In genomic region chr11:119095066-119095880, GRCh38 we compare ENCODE assay signal across 1 cellular context.
TF ChIP-seq lines count a peak whose summit lies in the region.

No MANE protein-coding gene starts in this region.

TF ChIP-seq in H1, 55 proteins besides CTCF, POLR2A, EP300 and RAD21:
- TF ChIP-seq TAF1 (IDR thresholded peaks at IDR 0.05; ENCODE audit: low read depth, low read length) (peak; percentile 100), POLR2AphosphoS5 (IDR thresholded peaks at IDR 0.05; ENCODE audit: low read depth, low read length) (peak; percentile 100), JUN (IDR thresholded peaks at IDR 0.05; ENCODE audit: low read depth, low read length) (no peak), RNF2 (IDR thresholded peaks at IDR 0.05; ENCODE audit: borderline replicate concordance, low read depth, low read length, missing control alignments, poor library complexity, severe bottlenecking) (no peak), CREB1 (IDR thresholded peaks at IDR 0.05) (0 out of 2 replicates have a peak, but pooled peaks have one; percentile 26), PHF8 (conservative IDR thresholded peaks at IDR 0.05; ENCODE audit: low read depth, low read length) (peak; percentile 99), FOSL1 (IDR thresholded peaks at IDR 0.05; ENCODE audit: insufficient read depth, low read depth, low read length) (0 out of 2 replicates have a peak, but pooled peaks have one; percentile 48), TBP (IDR thresholded peaks at IDR 0.05; ENCODE audit: low read depth, low read length) (peak; percentile 99), CHD2 (IDR thresholded peaks at IDR 0.05; ENCODE audit: low read length) (peak; percentile 86), SP4 (IDR thresholded peaks at IDR 0.05; ENCODE audit: low read length) (peak; percentile 86; the same call in 1 of the 2 replicates), SIN3A (conservative IDR thresholded peaks at IDR 0.05 in 1 of 2, IDR thresholded peaks at IDR 0.05 in 1 of 2; ENCODE audit: low read depth in 1 of 2, low read length in 2 of 2) (peak; percentile 55 to 63; a peak in 3 of 4 replicates), NANOG (IDR thresholded peaks at IDR 0.05; ENCODE audit: insufficient read depth, low read depth, low read length, poor library complexity, severe bottlenecking) (no peak), SP2 (IDR thresholded peaks at IDR 0.05; ENCODE audit: low read length) (peak; percentile 25; the same call in 1 of the 2 replicates), MAX (IDR thresholded peaks at IDR 0.05) (peak; percentile 67), MAFK (IDR thresholded peaks at IDR 0.05; ENCODE audit: low read depth, low read length) (no peak), TCF12 (IDR thresholded peaks at IDR 0.05; ENCODE audit: low read depth, low read length) (0 out of 2 replicates have a peak, but pooled peaks have one; percentile 48), SAP30 (IDR thresholded peaks at IDR 0.05; ENCODE audit: insufficient read depth, insufficient replicate concordance, low read length) (no peak), ASH2L (IDR thresholded peaks at IDR 0.05; ENCODE audit: low read length) (peak; percentile 86), TEAD4 (IDR thresholded peaks at IDR 0.05; ENCODE audit: low read depth, low read length) (no peak), HDAC2 (IDR thresholded peaks at IDR 0.05; ENCODE audit: borderline replicate concordance in 1 of 2, low read depth in 2 of 2, low read length in 2 of 2) (peak in 1 of 2 experiments; percentile 53; a peak in 2 of 4 replicates), TAF7 (optimal IDR thresholded peaks at IDR 0.05; ENCODE audit: borderline replicate concordance, low read depth, low read length) (peak; percentile 98), BRCA1 (IDR thresholded peaks at IDR 0.05; ENCODE audit: low read depth, low read length) (no peak), RBBP5 (IDR thresholded peaks at IDR 0.05; ENCODE audit: borderline replicate concordance, low read depth, low read length) (0 out of 2 replicates have a peak, but pooled peaks have one; percentile 69), KDM4A (IDR thresholded peaks at IDR 0.05; ENCODE audit: low read depth, low read length, severe bottlenecking) (peak; percentile 74), ZNF274 (IDR thresholded peaks at IDR 0.05; ENCODE audit: borderline replicate concordance, extremely low read depth, low read length) (no peak), EZH2 (IDR thresholded peaks at IDR 0.05; ENCODE audit: low read depth, low read length, severe bottlenecking) (no peak), SP1 (IDR thresholded peaks at IDR 0.05; ENCODE audit: low read depth, low read length) (peak; percentile 87), GTF2F1 (IDR thresholded peaks at IDR 0.05; ENCODE audit: borderline replicate concordance, low read depth, low read length) (peak; percentile 99), E2F6 (IDR thresholded peaks at IDR 0.05) (peak; percentile 66; the same call in 1 of the 2 replicates), ATF2 (IDR thresholded peaks at IDR 0.05; ENCODE audit: low read length) (no peak), CTBP2 (IDR thresholded peaks at IDR 0.05; ENCODE audit: borderline replicate concordance, insufficient read depth, insufficient read length, low read length) (no peak), USF2 (IDR thresholded peaks at IDR 0.05; ENCODE audit: low read length) (no peak)
